Comparison of ENCODE assay signal across 12 cellular contexts in genomic region chr4:37392540-37393255, GRCh38.
DNase-seq lines count a peak whose midpoint lies in the region; ATAC-seq and TF ChIP-seq lines count a peak whose summit lies in the region.
"Had no signal": no experiment of that assay in that cellular context is flagged by ENCODE, and none has a peak within 500 bp of the region (broad histone marks: within the 10 kb centered on the region; RNA-seq: fewer than 3 reads in every experiment).

No MANE protein-coding gene starts in this region.

- peaks cover 1% of the 10 kb centered on the region for H3K9me3 ChIP-seq in mammary epithelial cell (replicated peaks; ENCODE audit: insufficient read depth, low read length)
- H3K9me3 ChIP-seq in left lung = no peaks in the 10 kb centered on the region
- H3K9me3 ChIP-seq in naive thymus-derived CD4-positive, alpha-beta T cell (ENCODE audit: control insufficient read depth in 2 of 3, low read length in 3 of 3) = no peaks in the 10 kb centered on the region

- H3K4me3 ChIP-seq in mammary epithelial cell (replicated peaks in 1 of 3; ENCODE audit: insufficient read depth in 1 of 3, low read depth in 2 of 3, low read length in 3 of 3) (no peak overlapping the region), left lung (no peak overlapping the region)
- no peak overlapping the region for H3K4me3 ChIP-seq in naive thymus-derived CD4-positive, alpha-beta T cell (ENCODE audit: low read length)

- H3K27ac ChIP-seq in mammary epithelial cell (ENCODE audit: insufficient read depth, low read depth, low read length) (no peak overlapping the region), left lung (no peak overlapping the region)
- no peak overlapping the region for H3K27ac ChIP-seq in naive thymus-derived CD4-positive, alpha-beta T cell (ENCODE audit: low read depth, low read length)

- H4K20me1 ChIP-seq in mammary epithelial cell (ENCODE audit: insufficient read depth, low read length) = no peaks in the 10 kb centered on the region

- H3K4me2 ChIP-seq in mammary epithelial cell (ENCODE audit: insufficient read depth, low read depth, low read length) = no peak overlapping the region

- H3K27me3 ChIP-seq in mammary epithelial cell (ENCODE audit: insufficient read depth, low read length) = no peaks in the 10 kb centered on the region
- no peaks in the 10 kb centered on the region for H3K27me3 ChIP-seq in left lung
- H3K27me3 ChIP-seq in naive thymus-derived CD4-positive, alpha-beta T cell (ENCODE audit: control insufficient read depth in 2 of 2, insufficient read depth in 2 of 2, low read length in 2 of 2) = no peaks in the 10 kb centered on the region

- no peaks in the 10 kb centered on the region for H3K36me3 Mint-ChIP-seq in Calu3 (ENCODE audit: insufficient read depth, unreplicated experiment)
- H3K36me3 Mint-ChIP-seq in effector memory CD8-positive, alpha-beta T cell (ENCODE audit: insufficient read depth) = no peaks in the 10 kb centered on the region
- H3K36me3 Mint-ChIP-seq in naive thymus-derived CD4-positive, alpha-beta T cell = peaks cover 0 to 1% (median 0%) of the 10 kb centered on the region in 5 donors
- H3K36me3 Mint-ChIP-seq: CD8-positive, alpha-beta memory T cell had no signal

- H3K9ac ChIP-seq in mammary epithelial cell (ENCODE audit: insufficient read depth, low read length) = no peak overlapping the region

- POLR2A ChIA-PET in naive thymus-derived CD4-positive, alpha-beta T cell (lab: Charles Lee) = no interaction called here

- no peaks in the 10 kb centered on the region for H3K27me3 Mint-ChIP-seq in Calu3 (ENCODE audit: unreplicated experiment)
- H3K27me3 Mint-ChIP-seq in effector memory CD8-positive, alpha-beta T cell = peaks cover 9 to 15% of the 10 kb centered on the region in 2 donors
- peaks cover 2 to 19% (median 15%) of the 10 kb centered on the region in 5 donors for H3K27me3 Mint-ChIP-seq in naive thymus-derived CD4-positive, alpha-beta T cell

- 62% methylated on average over 7 of the region's 9 CpGs for WGBS in mammary epithelial cell (ENCODE audit: low coverage, missing lambda C conversion rate)

- H3K9me3 Mint-ChIP-seq in Calu3 (ENCODE audit: low read depth, unreplicated experiment) = no peaks in the 10 kb centered on the region
- no peaks in the 10 kb centered on the region for H3K9me3 Mint-ChIP-seq in effector memory CD8-positive, alpha-beta T cell
- no peaks in the 10 kb centered on the region for H3K9me3 Mint-ChIP-seq in naive thymus-derived CD4-positive, alpha-beta T cell
- H3K9me3 Mint-ChIP-seq: activated B cell treated with CpG ODN at 0.5 μM for 24 hours had no signal

- no peak for TF ChIP-seq CTCF in Calu3 (IDR thresholded peaks at IDR 0.05; ENCODE audit: unreplicated experiment)
- TF ChIP-seq CTCF in mammary epithelial cell (conservative IDR thresholded peaks at IDR 0.05 in 1 of 2, IDR thresholded peaks at IDR 0.05 in 1 of 2; ENCODE audit: extremely low read depth in 1 of 2, insufficient read depth in 1 of 2, low read depth in 1 of 2, low read length in 2 of 2) = no peak
- TF ChIP-seq CTCF in left lung (IDR thresholded peaks at IDR 0.05) = no peak

- CTCF ChIA-PET in Calu3 (lab: Charles Lee) (no interaction called here), mammary epithelial cell (lab: Charles Lee; ENCODE audit: low non-redundant PET) (no interaction called here)
- CTCF ChIA-PET in naive thymus-derived CD4-positive, alpha-beta T cell (lab: Charles Lee) = no interaction called here

- no peaks in the 10 kb centered on the region for H3K79me2 ChIP-seq in mammary epithelial cell (ENCODE audit: insufficient read depth, low read length)

- H3K36me3 ChIP-seq in mammary epithelial cell (ENCODE audit: insufficient read depth, low read length) (no peaks in the 10 kb centered on the region), left lung (no peaks in the 10 kb centered on the region)
- no peaks in the 10 kb centered on the region for H3K36me3 ChIP-seq in naive thymus-derived CD4-positive, alpha-beta T cell (ENCODE audit: control insufficient read depth in 2 of 3, insufficient read depth in 3 of 3, low read length in 3 of 3)

- intact Hi-C loops in Calu3 (cut with micrococcal nuclease; ENCODE audit: unreplicated experiment) (loop anchor here (5.0 kb wide), 1 partner anchor 980 kb away; no protein-coding TSS in a partner anchor), mammary epithelial cell (cut with micrococcal nuclease) (no loop called here), left lung (cut with DNase I) (no loop called here)
- intact Hi-C loops in naive thymus-derived CD4-positive, alpha-beta T cell (cut with micrococcal nuclease) = loop anchor here in 1 of 2 donors (5.0 kb wide), 1 partner anchor 1040 kb away; no protein-coding TSS in a partner anchor

- DNase-seq in Calu3 = peak; percentile 15
- DNase-seq in mammary epithelial cell = peak; percentile 23
- peak; percentile 21 to 57 for DNase-seq in left lung
- no peak for DNase-seq in NCI-H1105 treated with DMSO at 0.1 percent for 48 hours (lab: John Stamatoyannopoulos, UW)
- no peak for DNase-seq in effector memory CD8-positive, alpha-beta T cell
- DNase-seq in naive thymus-derived CD4-positive, alpha-beta T cell = no peak
- DNase-seq: activated B cell treated with CpG ODN at 0.5 μM for 24 hours; CD8-positive, alpha-beta memory T cell; NCI-H345; retina had no signal

- H3K4me1 ChIP-seq in mammary epithelial cell (ENCODE audit: insufficient read depth, low read length) = no peaks in the 10 kb centered on the region
- peaks cover 5 to 17% of the 10 kb centered on the region in 2 donors for H3K4me1 ChIP-seq in left lung
- H3K4me1 ChIP-seq in naive thymus-derived CD4-positive, alpha-beta T cell (ENCODE audit: control insufficient read depth in 2 of 2, insufficient read depth in 2 of 2, low read length in 2 of 2) = no peaks in the 10 kb centered on the region

- no peak overlapping the region for H3K27ac Mint-ChIP-seq in Calu3 (ENCODE audit: unreplicated experiment)
- H3K27ac Mint-ChIP-seq in effector memory CD8-positive, alpha-beta T cell = no peak overlapping the region
- no peak overlapping the region for H3K27ac Mint-ChIP-seq in naive thymus-derived CD4-positive, alpha-beta T cell
- H3K27ac Mint-ChIP-seq: activated B cell treated with CpG ODN at 0.5 μM for 24 hours had no signal

- peaks cover 9% of the 10 kb centered on the region for H3K4me1 Mint-ChIP-seq in Calu3 (ENCODE audit: low read depth, unreplicated experiment)
- H3K4me1 Mint-ChIP-seq in effector memory CD8-positive, alpha-beta T cell (ENCODE audit: low read depth in 2 of 2) = no peaks in the 10 kb centered on the region
- peaks cover 0 to 7% (median 0%) of the 10 kb centered on the region in 7 donors for H3K4me1 Mint-ChIP-seq in naive thymus-derived CD4-positive, alpha-beta T cell
- H3K4me1 Mint-ChIP-seq: activated B cell treated with CpG ODN at 0.5 μM for 24 hours; CD8-positive, alpha-beta memory T cell had no signal

- ATAC-seq in HG03139 (IDR thresholded peaks at IDR 0.05; ENCODE audit: unreplicated experiment) = peak; percentile 24
- ATAC-seq in left lung = peak; percentile 68
- ATAC-seq in effector memory CD8-positive, alpha-beta T cell (replicated peaks) = no peak
- ATAC-seq in GM21723 (IDR thresholded peaks at IDR 0.05; ENCODE audit: unreplicated experiment) = no peak
- ATAC-seq in naive thymus-derived CD4-positive, alpha-beta T cell = no peak

- no peak overlapping the region for H3K4me3 Mint-ChIP-seq in Calu3 (ENCODE audit: low read depth, unreplicated experiment)
- no peak overlapping the region for H3K4me3 Mint-ChIP-seq in effector memory CD8-positive, alpha-beta T cell
- H3K4me3 Mint-ChIP-seq in naive thymus-derived CD4-positive, alpha-beta T cell = no peak overlapping the region
- H3K4me3 Mint-ChIP-seq: activated B cell treated with CpG ODN at 0.5 μM for 24 hours; CD8-positive, alpha-beta memory T cell had no signal

- no peak overlapping the region for H2AFZ ChIP-seq in mammary epithelial cell (ENCODE audit: low read depth, low read length)

- BruUV-seq in Calu3 (replicated peaks; lab: Mats Ljungman, UMichigan) (no TSS peak), mammary epithelial cell (replicated peaks; lab: Mats Ljungman, UMichigan) (no TSS peak)

- in situ Hi-C loops in mammary epithelial cell (cut with MboI; ENCODE audit: low sequenced_read_pairs in 2 of 2) = loop anchor here in 1 of 2 donors (25.0 kb wide), 1 partner anchor 980 kb away; no protein-coding TSS in a partner anchor

- dilution Hi-C loops in mammary epithelial cell (cut with HindIII; ENCODE audit: low sequenced_read_pairs) = no loop called here

Comparison
In these comparisons a context has a peak if more than half of its experiments do, and no peak if none do; other contexts are left out.
1. DNase-seq: peak in Calu3 (single experiment), mammary epithelial cell (single experiment) and left lung (2 of 2); none in NCI-H1105 treated with DMSO at 0.1 percent for 48 hours (single experiment), effector memory CD8-positive, alpha-beta T cell (0 of 3) and naive thymus-derived CD4-positive, alpha-beta T cell (0 of 9).
2. ATAC-seq: peak in HG03139 (single experiment) and left lung (single experiment); none in effector memory CD8-positive, alpha-beta T cell (single experiment), GM21723 (single experiment) and naive thymus-derived CD4-positive, alpha-beta T cell (single experiment).